8 cellular contexts compared by ENCODE assay signal in the genomic region with DNA sequence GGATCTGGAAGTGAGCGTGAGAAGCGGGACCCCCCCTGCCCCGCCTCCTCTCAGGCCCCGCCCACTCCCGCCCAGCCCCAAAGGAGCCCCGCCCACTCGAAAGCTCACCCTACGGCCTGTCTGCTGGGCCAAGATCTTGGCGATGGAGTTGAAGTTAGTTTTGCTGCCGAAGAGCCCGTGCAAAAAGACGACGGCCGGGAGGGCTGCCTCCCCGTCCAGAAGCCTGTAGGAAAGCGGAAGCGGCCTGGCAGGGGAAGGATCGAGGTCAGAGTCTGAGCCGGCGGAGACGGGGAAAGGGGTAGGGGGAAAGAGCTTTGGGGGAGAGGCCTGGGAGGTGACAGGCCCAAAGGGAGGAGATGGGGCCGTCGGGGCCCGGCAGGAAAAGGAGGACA. TPM values are rescaled to one million over a fixed set of nuclear protein-coding genes. Genes with fewer than 3 reads are reported as not detected.
DNase-seq lines count a peak whose midpoint lies in the region; ATAC-seq and TF ChIP-seq lines count a peak whose summit lies in the region.

No MANE protein-coding gene starts in this region.

- intact Hi-C loops in PC-9 (cut with micrococcal nuclease; ENCODE audit: unreplicated experiment) (loop anchor here (10.0 kb wide), 1 partner anchor 237 kb away; no protein-coding TSS in a partner anchor), transverse colon (cut with DNase I; ENCODE audit: low total_unique reads) (loop anchor here (10.0 kb wide), 1 partner anchor 53 kb away; a partner anchor contains a TSS)

- no peak for TF ChIP-seq POLR2A in transverse colon (IDR thresholded peaks at IDR 0.05)

- no peaks in the 10 kb centered on the region for H3K9me2 ChIP-seq in PC-9 (ENCODE audit: insufficient read depth)

- ATAC-seq in HG03025 (IDR thresholded peaks at IDR 0.05; ENCODE audit: low FRiP score, unreplicated experiment) (peak; percentile 10), foreskin keratinocyte (peak; percentile 5), HG02938 (IDR thresholded peaks at IDR 0.05; ENCODE audit: unreplicated experiment) (no peak)

- H3K4me3 ChIP-seq in GM12865 (ENCODE audit: low read depth, low read length) (peak overlapping the region; percentile 95), PC-9 (peak overlapping the region; percentile 96), neural progenitor cell (peak overlapping the region; percentile 67), transverse colon (peak overlapping the region; percentile 52 to 95 (median 86))

- no peak overlapping the region for H3K27ac Mint-ChIP-seq in neural progenitor cell

- CTCF ChIA-PET in PC-9 (lab: Charles Lee) = interaction anchor here (0.6 to 1.5 kb wide), 3 partner anchors 32 to 95 kb away, joined by 5 read pairs; no protein-coding TSS in a partner anchor

- 0% methylated on average over 24 of the region's 24 CpGs; no CpG with 5 or more reads in 1 of the 2 donors for WGBS in transverse colon (ENCODE audit: low coverage in 1 of 2), 2 donors

- H3K79me2 ChIP-seq in PC-9 (ENCODE audit: low read depth) = peaks cover 48% of the 10 kb centered on the region
- peaks cover 5% of the 10 kb centered on the region for H3K79me2 ChIP-seq in neural progenitor cell (ENCODE audit: low read depth)

- H3K4me1 Mint-ChIP-seq in neural progenitor cell = peaks cover 40% of the 10 kb centered on the region

- POLR2A ChIA-PET in PC-9 (lab: Charles Lee; ENCODE audit: unreplicated experiment) = interaction anchor here (0.5 to 3.2 kb wide), 22 partner anchors 17 to 842 kb away, joined by 3 to 80 read pairs (median 6); a partner anchor contains a TSS

- H3K27me3 Mint-ChIP-seq in neural progenitor cell (ENCODE audit: insufficient read depth, low read depth) = peaks cover 17% of the 10 kb centered on the region

- no peaks in the 10 kb centered on the region for H3K9me3 Mint-ChIP-seq in neural progenitor cell

- peak overlapping the region; percentile 93 for H3K4me3 Mint-ChIP-seq in neural progenitor cell

- H3K9me3 ChIP-seq in PC-9 (ENCODE audit: insufficient read depth, low read depth) (no peaks in the 10 kb centered on the region), neural progenitor cell (ENCODE audit: low read depth) (no peaks in the 10 kb centered on the region), transverse colon (no peaks in the 10 kb centered on the region)

- DNase-seq in GM12865 (ENCODE audit: low read depth) = peak; percentile 74
- peak in 1 of 2 experiments; percentile 60 for DNase-seq in PC-9
- peak; percentile 57 for DNase-seq in activated naive CD4-positive, alpha-beta T cell treated with Interleukin-2 at 50 U/mL for 16 hours
- peak; percentile 40 to 63 for DNase-seq in foreskin keratinocyte
- peak; percentile 74 for DNase-seq in neural progenitor cell (ENCODE audit: low spot score)
- peak; percentile 81 for DNase-seq in transverse colon

- H3K9ac ChIP-seq in neural progenitor cell = peak overlapping the region; percentile 38

- H3K27ac ChIP-seq in PC-9 (peak overlapping the region; percentile 88), foreskin keratinocyte (peak overlapping the region; percentile 41), neural progenitor cell (no peak overlapping the region), transverse colon (peak overlapping the region; percentile 92 to 98 (median 96))

- peaks cover 15% of the 10 kb centered on the region; the same call in 1 of the 2 replicates for H3K36me3 ChIP-seq in PC-9 (ENCODE audit: low read depth)
- H3K36me3 ChIP-seq in neural progenitor cell = no peaks in the 10 kb centered on the region
- H3K36me3 ChIP-seq in transverse colon = no peaks in the 10 kb centered on the region

- no TSS peak for BruUV-seq in PC-9 (replicated peaks; lab: Mats Ljungman, UMichigan)

- H3K27me3 ChIP-seq in PC-9 (ENCODE audit: insufficient read depth, low read depth) = no peaks in the 10 kb centered on the region
- no peaks in the 10 kb centered on the region for H3K27me3 ChIP-seq in foreskin keratinocyte
- no peaks in the 10 kb centered on the region for H3K27me3 ChIP-seq in neural progenitor cell
- no peaks in the 10 kb centered on the region for H3K27me3 ChIP-seq in transverse colon

- in situ Hi-C loops in transverse colon (cut with MboI; ENCODE audit: low pct_ligation_motif_present in 1 of 4, low pct_unique_long_range_greater_than_20kb in 1 of 4, low sequenced_read_pairs in 3 of 4) = loop anchor here in 1 of 4 donors (10.0 kb wide), 1 partner anchor 117 kb away; no protein-coding TSS in a partner anchor

- H4K20me1 ChIP-seq in PC-9 (ENCODE audit: insufficient read depth) (peaks cover 6% of the 10 kb centered on the region; the same call in 1 of the 2 replicates), neural progenitor cell (ENCODE audit: low read depth) (peaks cover 7% of the 10 kb centered on the region)

- no peak for TF ChIP-seq EP300 in transverse colon (IDR thresholded peaks at IDR 0.05; ENCODE audit: low read depth)

- peaks cover 2% of the 10 kb centered on the region for H3K36me3 Mint-ChIP-seq in neural progenitor cell

- H3K4me2 ChIP-seq in PC-9 (peak overlapping the region; percentile 97), neural progenitor cell (peak overlapping the region; percentile 91)

- H2AFZ ChIP-seq in PC-9 = peak overlapping the region; percentile 53; the same call in 1 of the 2 replicates
- no peak overlapping the region for H2AFZ ChIP-seq in neural progenitor cell (replicated peaks)

- peaks cover 65% of the 10 kb centered on the region for H3K4me1 ChIP-seq in PC-9 (replicated peaks; ENCODE audit: insufficient read depth)
- no peaks in the 10 kb centered on the region for H3K4me1 ChIP-seq in foreskin keratinocyte
- peaks cover 25% of the 10 kb centered on the region for H3K4me1 ChIP-seq in neural progenitor cell
- H3K4me1 ChIP-seq in transverse colon = peaks cover 10 to 61% (median 48%) of the 10 kb centered on the region in 4 donors

- H3F3A ChIP-seq in PC-9 (ENCODE audit: insufficient read depth, low read depth) = peaks cover 52% of the 10 kb centered on the region
- peaks cover 37% of the 10 kb centered on the region for H3F3A ChIP-seq in neural progenitor cell (ENCODE audit: low read depth)

- TF ChIP-seq CTCF in GM12865 (IDR thresholded peaks at IDR 0.05; ENCODE audit: insufficient read depth, low read depth, low read length, missing control alignments) (no peak), PC-9 (conservative IDR thresholded peaks at IDR 0.05) (no peak), foreskin keratinocyte (conservative IDR thresholded peaks at IDR 0.05) (no peak), neural progenitor cell (IDR thresholded peaks at IDR 0.05) (no peak), transverse colon (IDR thresholded peaks at IDR 0.05) (no peak)

RNA-seq across cellular contexts. Expression of a gene that starts 0.4 kb away (rescaled TPM):
- total RNA-seq in PC-9 (2021) = 74.4 and 92.6 TPM in 2 replicates
- 24.0 and 25.2 TPM in 2 replicates for total RNA-seq in foreskin keratinocyte
- 34.2 and 34.5 TPM in 2 replicates for polyA plus RNA-seq in foreskin keratinocyte
- 9.3 and 15.1 TPM in 2 replicates for total RNA-seq in neural progenitor cell (ENCODE audit: low replicate concordance)
- 100 to 1,000 TPM; 108 to 177 (median 117) TPM for total RNA-seq in transverse colon

RNA-seq across cellular contexts. Expression of a gene that starts 18.7 kb away (rescaled TPM):
- total RNA-seq in PC-9 (2021) (39.1 and 40.5 TPM in 2 replicates), foreskin keratinocyte (15.9 and 20.1 TPM in 2 replicates), neural progenitor cell (ENCODE audit: low replicate concordance) (21.9 and 29.0 TPM in 2 replicates), transverse colon (1 to 10 TPM; 4.1 to 6.0 (median 5.0) TPM)
- 15.4 and 20.1 TPM in 2 replicates for polyA plus RNA-seq in foreskin keratinocyte

RNA-seq across cellular contexts. Expression of a gene that starts 31.9 kb away (rescaled TPM):
- total RNA-seq in PC-9 (2021) (31.3 and 45.2 TPM in 2 replicates), foreskin keratinocyte (not detected in 2 replicates), neural progenitor cell (ENCODE audit: low replicate concordance) (1.6 and 14.2 TPM in 2 replicates), transverse colon (1,000 to 10,000 TPM in 3 of 4 donors, 100 to 1,000 TPM in 1; 672 to 1,662 (median 1,512) TPM)
- not detected in 2 replicates for polyA plus RNA-seq in foreskin keratinocyte

RNA-seq across cellular contexts. Expression of a gene that starts 54.8 kb away (rescaled TPM):
- total RNA-seq in PC-9 (2021) = 122 and 158 TPM in 2 replicates
- 55.8 and 55.9 TPM in 2 replicates for total RNA-seq in foreskin keratinocyte
- 93.8 and 94.2 TPM in 2 replicates for polyA plus RNA-seq in foreskin keratinocyte
- total RNA-seq in neural progenitor cell (ENCODE audit: low replicate concordance) = 22.8 and 41.6 TPM in 2 replicates
- total RNA-seq in transverse colon = 10 to 100 TPM; 12.0 to 55.9 (median 30.3) TPM

RNA-seq across cellular contexts. Expression of a gene that starts 55.0 kb away (rescaled TPM):
- total RNA-seq in PC-9 (2021) (8.0 and 9.5 TPM in 2 replicates), foreskin keratinocyte (4.1 and 4.2 TPM in 2 replicates), neural progenitor cell (ENCODE audit: low replicate concordance) (0.94 and 2.6 TPM in 2 replicates), transverse colon (10 to 100 TPM in 1 of 4 donors, 1 to 10 TPM in 3; 1.9 to 26.7 (median 6.8) TPM)
- 8.3 and 8.5 TPM in 2 replicates for polyA plus RNA-seq in foreskin keratinocyte

Comparison
In these comparisons a context has a peak if more than half of its experiments do, and no peak if none do; other contexts are left out.
1. RNA of a gene that starts 31.9 kb away (total RNA-seq): 672 to 1,662 TPM in transverse colon; 31.3 to 45.2 TPM in PC-9, 1.6 to 14.2 TPM in neural progenitor cell and not detected in foreskin keratinocyte; every median in the first group is over 10 times any median in the second.
2. Peak in every context shown above with its lines, with median percentiles within 50 percentile points of each other: H3K4me3 ChIP-seq.